In genomic region chr14:99737956-99738667, GRCh38 we compare ENCODE assay signal across 11 cellular contexts. TPM values are rescaled to one million over a fixed set of nuclear protein-coding genes. Genes with fewer than 3 reads are reported as not detected.
DNase-seq lines count a peak whose midpoint lies in the region; ATAC-seq, FAIRE-seq and TF ChIP-seq lines count a peak whose summit lies in the region.
"Had no signal": no experiment of that assay in that cellular context is flagged by ENCODE, and none has a peak within 500 bp of the region (broad histone marks: within the 10 kb centered on the region; RNA-seq: fewer than 3 reads in every experiment).

No MANE protein-coding gene starts in this region.

- intact Hi-C loops in endothelial cell of umbilical vein (cut with micrococcal nuclease) (loop anchor here (1.0 kb wide), 2 partner anchors 14 to 20 kb away; no protein-coding TSS in a partner anchor), lower lobe of right lung (cut with DNase I) (loop anchor here (10.0 kb wide), 1 partner anchor 147 kb away; no protein-coding TSS in a partner anchor)

- H3K9me2 ChIP-seq in MM.1S (replicated peaks; ENCODE audit: insufficient read depth, low read length), result no peaks in the 10 kb centered on the region

- H3K36me3 ChIP-seq in Peyer's patch (no peaks in the 10 kb centered on the region), endothelial cell of umbilical vein (ENCODE audit: control insufficient read depth in 2 of 2, extremely low read depth in 1 of 2, insufficient read depth in 2 of 2, low read length in 2 of 2) (peaks cover 0 to 3% of the 10 kb centered on the region in 2 experiments), lower lobe of right lung (no peaks in the 10 kb centered on the region), MM.1S (replicated peaks; ENCODE audit: insufficient read depth, low read length) (no peaks in the 10 kb centered on the region)
- H3K36me3 ChIP-seq: cardiac muscle cell had no signal

- POLR2A ChIA-PET in endothelial cell of umbilical vein (lab: Charles Lee), result interaction anchor here (1.5 kb wide), 1 partner anchor 16 kb away, joined by 3 read pairs; no protein-coding TSS in a partner anchor

- H3F3A ChIP-seq in MM.1S (ENCODE audit: insufficient read depth, low read length), result no peaks in the 10 kb centered on the region

- H3K9me3 ChIP-seq in Peyer's patch (no peaks in the 10 kb centered on the region), endothelial cell of umbilical vein (replicated peaks; ENCODE audit: control insufficient read depth, insufficient read depth, low read length) (no peaks in the 10 kb centered on the region), lower lobe of right lung (no peaks in the 10 kb centered on the region), MM.1S (replicated peaks; ENCODE audit: insufficient read depth, low read length) (no peaks in the 10 kb centered on the region)

- H3K9ac ChIP-seq in endothelial cell of umbilical vein (replicated peaks; ENCODE audit: extremely low read depth, insufficient read depth, low read length) (peak overlapping the region; percentile 71), MM.1S (ENCODE audit: low read length) (no peak overlapping the region)

- peak; percentile 39 to 59 for ATAC-seq in lower lobe of right lung

- no TSS peak for BruUV-seq in endothelial cell of umbilical vein (replicated peaks; lab: Mats Ljungman, UMichigan)

- peaks cover 3% of the 10 kb centered on the region for H3K79me2 ChIP-seq in endothelial cell of umbilical vein (ENCODE audit: control insufficient read depth, insufficient read depth, low read length)
- H3K79me2 ChIP-seq in MM.1S (ENCODE audit: low read length), result no peaks in the 10 kb centered on the region

- dilution Hi-C loops in endothelial cell of umbilical vein (cut with MboI; ENCODE audit: extremely low pct_ligation_motif_present, low sequenced_read_pairs), result no loop called here

- no peak for TF ChIP-seq CTCF in Peyer's patch (IDR thresholded peaks at IDR 0.05)
- TF ChIP-seq CTCF in endothelial cell of umbilical vein (IDR thresholded peaks at IDR 0.05; ENCODE audit: extremely low read depth in 1 of 2, insufficient read depth in 1 of 2, low read depth in 1 of 2, low read length in 2 of 2), result no peak
- TF ChIP-seq CTCF in lower lobe of right lung (IDR thresholded peaks at IDR 0.05), result no peak
- no peak for TF ChIP-seq CTCF in MM.1S (IDR thresholded peaks at IDR 0.05; ENCODE audit: low read length)

- H3K27me3 ChIP-seq in Peyer's patch (no peaks in the 10 kb centered on the region), endothelial cell of umbilical vein (ENCODE audit: control insufficient read depth in 2 of 2, insufficient read depth in 2 of 2, low read length in 2 of 2) (no peaks in the 10 kb centered on the region), lower lobe of right lung (ENCODE audit: low read depth) (no peaks in the 10 kb centered on the region), MM.1S (replicated peaks; ENCODE audit: insufficient read depth, low read length) (peaks cover 29% of the 10 kb centered on the region)

- peaks cover 0 to 19% (median 0%) of the 10 kb centered on the region in 4 donors for H3K4me1 ChIP-seq in Peyer's patch
- H3K4me1 ChIP-seq in endothelial cell of umbilical vein (ENCODE audit: control insufficient read depth, extremely low read depth, insufficient read depth, low read length), result peaks cover 36% of the 10 kb centered on the region
- H3K4me1 ChIP-seq in lower lobe of right lung, result peaks cover 49% of the 10 kb centered on the region
- no peaks in the 10 kb centered on the region for H3K4me1 ChIP-seq in MM.1S (ENCODE audit: low read length)

- H2AFZ ChIP-seq in endothelial cell of umbilical vein (ENCODE audit: low read depth, low read length) (peak overlapping the region; percentile 78), MM.1S (ENCODE audit: low read length) (no peak overlapping the region)

- H3K9me1 ChIP-seq in endothelial cell of umbilical vein (replicated peaks; ENCODE audit: control insufficient read depth, extremely low read depth, insufficient read depth, low read length), result no peaks in the 10 kb centered on the region

- TF ChIP-seq POLR2A in Peyer's patch (IDR thresholded peaks at IDR 0.05) (no peak), endothelial cell of umbilical vein (IDR thresholded peaks at IDR 0.05; ENCODE audit: low read depth, low read length) (no peak)

- DNase-seq in Peyer's patch (no peak), endothelial cell of umbilical vein (ENCODE audit: low read depth, low spot score) (peak; percentile 44), lower lobe of right lung (peak; percentile 46), substantia nigra (lab: John Stamatoyannopoulos, UW) (no peak), UCSD-AML1 (lab: John Stamatoyannopoulos, UW; ENCODE audit: unreplicated experiment) (no peak), MM.1S (no peak), NCI-H2171 treated with DMSO at 0.1 percent for 48 hours (lab: John Stamatoyannopoulos, UW) (no peak)
- DNase-seq in activated effector memory CD4-positive, alpha-beta T cell treated with Interleukin-2 at 50 U/mL for 16 hours, result no peak
- DNase-seq: NCI-H2081 had no signal

- peak overlapping the region; percentile 13 to 49 (median 38) for H3K4me3 ChIP-seq in Peyer's patch
- peak overlapping the region; percentile 39 to 57 (median 55) for H3K4me3 ChIP-seq in endothelial cell of umbilical vein (replicated peaks in 1 of 3; ENCODE audit: insufficient read depth in 1 of 3, low read depth in 1 of 3, low read length in 3 of 3)
- H3K4me3 ChIP-seq in lower lobe of right lung, result peak overlapping the region; percentile 75
- no peak overlapping the region for H3K4me3 ChIP-seq in MM.1S (ENCODE audit: low read length)
- H3K4me3 ChIP-seq: cardiac muscle cell had no signal

- peak overlapping the region in 3 of 4 donors; percentile 52 to 72 (median 55) for H3K27ac ChIP-seq in Peyer's patch
- H3K27ac ChIP-seq in endothelial cell of umbilical vein (ENCODE audit: insufficient read depth, low read depth, low read length), result peak overlapping the region; percentile 81
- peak overlapping the region; percentile 83 for H3K27ac ChIP-seq in lower lobe of right lung
- peak overlapping the region; percentile 45 for H3K27ac ChIP-seq in substantia nigra (ENCODE audit: low read depth, low read length, poor library complexity, severe bottlenecking)
- H3K27ac ChIP-seq in MM.1S (ENCODE audit: low read length), result no peak overlapping the region

- CTCF ChIA-PET in endothelial cell of umbilical vein (lab: Charles Lee), result interaction anchor here (1.0 to 2.7 kb wide), 3 partner anchors 14 to 162 kb away, joined by 4 to 13 read pairs (median 11); partner anchors contain the start of gene EML1

- peak; percentile 78 for FAIRE-seq in endothelial cell of umbilical vein (lab: Jason Lieb, UNC)

- H4K20me1 ChIP-seq in endothelial cell of umbilical vein (replicated peaks; ENCODE audit: control insufficient read depth, extremely low read depth, insufficient read depth, low read length) (no peaks in the 10 kb centered on the region), MM.1S (ENCODE audit: insufficient read depth, low read length) (no peaks in the 10 kb centered on the region)

- H3K4me2 ChIP-seq in endothelial cell of umbilical vein (ENCODE audit: insufficient read depth, low read length) (peak overlapping the region; percentile 64), MM.1S (ENCODE audit: low read depth, low read length) (no peak overlapping the region)

TF ChIP-seq in endothelial cell of umbilical vein, 7 proteins besides CTCF, POLR2A, EP300 and RAD21:
- TF ChIP-seq EZH2 (IDR thresholded peaks at IDR 0.05; ENCODE audit: borderline replicate concordance, low read depth, low read length, severe bottlenecking) (no peak), JUN (IDR thresholded peaks at IDR 0.05; ENCODE audit: borderline replicate concordance, insufficient read depth, insufficient read length, low read depth) (no peak), FOS (IDR thresholded peaks at IDR 0.05; ENCODE audit: borderline replicate concordance, insufficient read depth, low read length) (no peak), POLR2AphosphoS5 (IDR thresholded peaks at IDR 0.05; ENCODE audit: insufficient read depth, low read depth, low read length) (no peak), MAX (IDR thresholded peaks at IDR 0.05; ENCODE audit: insufficient read depth, insufficient read length) (no peak), MYC (IDR thresholded peaks at IDR 0.05; ENCODE audit: low read depth, low read length) (no peak), GATA2 (IDR thresholded peaks at IDR 0.05; ENCODE audit: insufficient read depth, insufficient read length, low read depth, low read length) (no peak)
TF ChIP-seq in endothelial cell of umbilical vein: peak in this region for 0.

RNA-seq across cellular contexts. Expression of gene CYP46A1, which starts 54.0 kb away (rescaled TPM):
- total RNA-seq in Peyer's patch (1 to 10 TPM in 1 of 4 donors, under 1 TPM in 1, not detected in 2; 0.13 to 2.5 TPM), endothelial cell of umbilical vein (0.14 and 0.24 TPM in 2 replicates), lower lobe of right lung (0.62 TPM)
- 0.03 and 0.05 TPM in 2 replicates for polyA plus RNA-seq in endothelial cell of umbilical vein
- 0.03 TPM in 2 replicates for polyA plus RNA-seq in endothelial cell of umbilical vein (2011; cell fraction: cytosol; rRNA removed)
- polyA plus RNA-seq in endothelial cell of umbilical vein (2011; cell fraction: nucleus; rRNA removed), result 0.16 and 0.28 TPM in 2 replicates
- 0.05 TPM in 2 replicates for polyA plus RNA-seq in endothelial cell of umbilical vein (2012)
- polyA minus RNA-seq in endothelial cell of umbilical vein, result not detected in 2 replicates
- polyA minus RNA-seq in endothelial cell of umbilical vein (2011; cell fraction: cytosol; rRNA and poly(A)+ RNA removed), result not detected
- polyA minus RNA-seq in endothelial cell of umbilical vein (2011; cell fraction: nucleus; rRNA and poly(A)+ RNA removed), result 0.10 TPM in 1 of 2 replicates, not detected in the other
- total RNA-seq: H4 had no signal

RNA-seq across cellular contexts. Expression of gene EML1, which starts 55.1 kb away (rescaled TPM):
- total RNA-seq in Peyer's patch (10 to 100 TPM; 12.3 to 32.2 (median 18.9) TPM), endothelial cell of umbilical vein (33.0 and 47.8 TPM in 2 replicates), lower lobe of right lung (34.5 TPM)
- polyA plus RNA-seq in endothelial cell of umbilical vein, result 20.7 and 22.9 TPM in 2 replicates
- polyA plus RNA-seq in endothelial cell of umbilical vein (2011; cell fraction: cytosol; rRNA removed), result 20.7 and 26.3 TPM in 2 replicates
- 39.6 TPM in 2 replicates for polyA plus RNA-seq in endothelial cell of umbilical vein (2011; cell fraction: nucleus; rRNA removed)
- polyA plus RNA-seq in endothelial cell of umbilical vein (2012), result 27.4 and 29.7 TPM in 2 replicates
- polyA minus RNA-seq in endothelial cell of umbilical vein, result 102 and 113 TPM in 2 replicates
- polyA minus RNA-seq in endothelial cell of umbilical vein (2011; cell fraction: cytosol; rRNA and poly(A)+ RNA removed), result 14.7 TPM
- 64.9 and 76.5 TPM in 2 replicates for polyA minus RNA-seq in endothelial cell of umbilical vein (2011; cell fraction: nucleus; rRNA and poly(A)+ RNA removed)

Comparison
In these comparisons a context has a peak if more than half of its experiments do, and no peak if none do; other contexts are left out.
1. DNase-seq: peak in endothelial cell of umbilical vein (single experiment) and lower lobe of right lung (single experiment); none in Peyer's patch (0 of 3), substantia nigra (0 of 49), UCSD-AML1 (single experiment), MM.1S (single experiment), activated effector memory CD4-positive, alpha-beta T cell treated with Interleukin-2 at 50 U/mL for 16 hours (single experiment) and NCI-H2171 treated with DMSO at 0.1 percent for 48 hours (single experiment).